In the genomic region with DNA sequence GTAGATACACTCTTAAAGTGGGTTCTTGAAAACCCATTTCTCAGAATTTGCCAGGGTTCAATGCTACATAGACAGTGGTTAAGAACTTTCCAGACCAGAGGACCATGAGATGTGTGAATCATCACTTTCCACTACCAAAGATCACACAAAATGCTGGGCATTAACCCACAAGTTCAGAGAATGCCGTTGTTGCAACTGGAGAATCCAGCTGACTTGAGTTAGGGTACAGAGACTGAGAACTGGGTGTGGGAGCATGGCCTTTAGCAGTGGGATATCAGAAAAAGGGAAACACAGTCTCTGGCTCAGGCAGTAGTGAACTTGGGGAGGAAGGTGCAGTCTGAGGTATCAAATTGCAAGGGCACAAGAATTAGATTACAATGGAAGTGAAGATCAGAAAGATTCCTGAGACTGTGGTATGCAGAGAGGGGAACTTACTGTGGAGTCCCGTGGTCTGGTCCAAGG, we compare ENCODE assay signal across 17 cellular contexts. TPM values are rescaled to one million over a fixed set of nuclear protein-coding genes. Genes with fewer than 3 reads are reported as not detected.
DNase-seq lines count a peak whose midpoint lies in the region; ATAC-seq and TF ChIP-seq lines count a peak whose summit lies in the region.
"Had no signal": no experiment of that assay in that cellular context is flagged by ENCODE, and none has a peak within 500 bp of the region (broad histone marks: within the 10 kb centered on the region; RNA-seq: fewer than 3 reads in every experiment).

No MANE protein-coding gene starts in this region.

- H3K4me3 ChIP-seq in trophoblast cell (ENCODE audit: low read depth, low read length), result no peak overlapping the region
- H3K4me3 ChIP-seq: coronary artery, esophagus muscularis mucosa, SJCRH30 had no signal

- no peak overlapping the region for H2BK120ac ChIP-seq in trophoblast cell (ENCODE audit: insufficient read depth, low read length, poor library complexity)

- no peak overlapping the region for H2BK5ac ChIP-seq in trophoblast cell (ENCODE audit: low read depth, low read length, poor library complexity)

- H3K14ac ChIP-seq in trophoblast cell (ENCODE audit: low read length), result no peak overlapping the region

- H4K91ac ChIP-seq in trophoblast cell (ENCODE audit: low read depth, low read length), result no peak overlapping the region

- no peak overlapping the region for H3K9ac ChIP-seq in trophoblast cell (ENCODE audit: low read length)

- H3K18ac ChIP-seq in trophoblast cell (ENCODE audit: low read length), result no peak overlapping the region

- peaks cover 0 to 2% of the 10 kb centered on the region in 2 experiments for H3K4me1 ChIP-seq in trophoblast cell (ENCODE audit: control insufficient read depth in 1 of 2, insufficient read depth in 2 of 2, low read length in 2 of 2)
- H3K4me1 ChIP-seq: BE2C had no signal

- H3K4me1 Mint-ChIP-seq in CD14-positive monocyte, result peaks cover 37% of the 10 kb centered on the region
- peaks cover 22% of the 10 kb centered on the region for H3K4me1 Mint-ChIP-seq in T-helper 17 cell

- H3K4me2 ChIP-seq in trophoblast cell (ENCODE audit: low read length), result no peak overlapping the region

- no peak overlapping the region for H3K27ac ChIP-seq in trophoblast cell (ENCODE audit: low read depth, low read length)
- H3K27ac ChIP-seq: coronary artery, esophagus muscularis mucosa, SJCRH30 had no signal

- no peaks in the 10 kb centered on the region for H3K79me2 ChIP-seq in trophoblast cell (ENCODE audit: control insufficient read depth, insufficient read depth, low read length, poor library complexity)

- no peak overlapping the region for H3K4me3 Mint-ChIP-seq in CD14-positive monocyte
- peak overlapping the region; percentile 57 for H3K4me3 Mint-ChIP-seq in T-helper 17 cell

- H3K36me3 Mint-ChIP-seq in CD14-positive monocyte (no peaks in the 10 kb centered on the region), T-helper 17 cell (ENCODE audit: low read depth) (no peaks in the 10 kb centered on the region)

- no peak overlapping the region for H2BK12ac ChIP-seq in trophoblast cell (ENCODE audit: low read length)

- H3K9me3 ChIP-seq in T-helper 17 cell (ENCODE audit: control insufficient read depth, low read length, poor library complexity, severe bottlenecking), result no peaks in the 10 kb centered on the region
- H3K9me3 ChIP-seq in trophoblast cell (ENCODE audit: insufficient read depth, low read depth, low read length), result no peaks in the 10 kb centered on the region
- H3K9me3 ChIP-seq: BE2C, esophagus muscularis mucosa, SJCRH30 had no signal

- WGBS in trophoblast cell (ENCODE audit: extremely low coverage, insufficient coverage, insufficient read length), result no CpG with 5 or more reads among the region's 2 CpGs

- H4K12ac ChIP-seq in trophoblast cell (ENCODE audit: low read depth, low read length), result no peak overlapping the region

- no peaks in the 10 kb centered on the region for H3K36me3 ChIP-seq in trophoblast cell (ENCODE audit: control insufficient read depth in 1 of 2, insufficient read depth in 2 of 2, low read length in 2 of 2)
- H3K36me3 ChIP-seq: BE2C, esophagus muscularis mucosa, SJCRH30 had no signal

- H4K8ac ChIP-seq in trophoblast cell (ENCODE audit: low read depth, low read length), result no peak overlapping the region

- H2AK5ac ChIP-seq in trophoblast cell (ENCODE audit: low read length), result no peak overlapping the region

- H3K27me3 Mint-ChIP-seq in CD14-positive monocyte (ENCODE audit: low read depth in 3 of 3) (peaks cover 0 to 2% (median 2%) of the 10 kb centered on the region in 3 donors), T-helper 17 cell (no peaks in the 10 kb centered on the region)

- intact Hi-C loops in CD14-positive monocyte (cut with micrococcal nuclease), result no loop called here

- H3K27me3 ChIP-seq in trophoblast cell (ENCODE audit: insufficient read depth, low read length), result no peaks in the 10 kb centered on the region
- H3K27me3 ChIP-seq: BE2C, esophagus muscularis mucosa, SJCRH30 had no signal

- DNase-seq in CD14-positive monocyte (ENCODE audit: low spot score) (no peak), EH (ENCODE audit: low read depth) (peak; percentile 4), T-helper 17 cell (no peak), iris pigment epithelial cell (ENCODE audit: low read depth) (peak; percentile 53), trophoblast cell (no peak), NCI-H2196 (lab: John Stamatoyannopoulos, UW; ENCODE audit: unreplicated experiment) (no peak)
- DNase-seq: activated T-cell treated with anti-CD3 and anti-CD28 coated beads, Interleukin-2, amount 50 U/mL, for 48 hours; aorta; BE2C; DMS53; kidney glomerular epithelial cell; MM.1S; NCI-H2227 treated with DMSO at 0.1 percent for 48 hours; SJCRH30 had no signal

- no peak overlapping the region for H3K23ac ChIP-seq in trophoblast cell (ENCODE audit: low read length)

- ATAC-seq in T-helper 17 cell (no peak), GM21447 (IDR thresholded peaks at IDR 0.05; ENCODE audit: unreplicated experiment) (no peak)

- H3K79me1 ChIP-seq in trophoblast cell (ENCODE audit: low read length), result no peaks in the 10 kb centered on the region

- no peak for TF ChIP-seq CTCF in CD14-positive monocyte (IDR thresholded peaks at IDR 0.05)

- no peak overlapping the region for H3K4ac ChIP-seq in trophoblast cell (ENCODE audit: low read depth, low read length)

- no peak overlapping the region for H2AFZ ChIP-seq in trophoblast cell (ENCODE audit: insufficient read depth, low read length, poor library complexity)

- peaks cover 0 to 9% (median 4%) of the 10 kb centered on the region in 7 donors for H3K9me3 Mint-ChIP-seq in CD14-positive monocyte

- peak overlapping the region in 4 of 7 donors; percentile 47 to 77 (median 62) for H3K27ac Mint-ChIP-seq in CD14-positive monocyte
- H3K27ac Mint-ChIP-seq in T-helper 17 cell, result peak overlapping the region; percentile 81

RNA-seq across cellular contexts. Expression of a gene that starts 51.5 kb away (rescaled TPM):
- polyA plus RNA-seq in CD14-positive monocyte, result 1 to 10 TPM; 6.5 to 9.1 TPM
- total RNA-seq in T-helper 17 cell, result 10 to 100 TPM; 41.5 to 52.2 TPM
- 14.4 and 15.0 TPM in 2 replicates for polyA plus RNA-seq in trophoblast cell (2013)

Comparison
In these comparisons a context has a peak if more than half of its experiments do, and no peak if none do; other contexts are left out.
1. DNase-seq: peak in EH (single experiment) and iris pigment epithelial cell (single experiment); none in CD14-positive monocyte (single experiment), T-helper 17 cell (0 of 3), trophoblast cell (0 of 2) and NCI-H2196 (single experiment).